ENCODE assay signal across 11 cellular contexts in genomic region chrX:13472975-13473665, GRCh38.
DNase-seq lines count a peak whose midpoint lies in the region; ATAC-seq, FAIRE-seq and TF ChIP-seq lines count a peak whose summit lies in the region.
"Had no signal": no experiment of that assay in that cellular context is flagged by ENCODE, and none has a peak within 500 bp of the region (broad histone marks: within the 10 kb centered on the region; RNA-seq: fewer than 3 reads in every experiment).

No MANE protein-coding gene starts in this region.

- WGBS in HepG2 (ENCODE audit: low lambda C conversion rate): 45% methylated on average over 9 of the region's 9 CpGs

- peak; percentile 27; the same call in 1 of the 2 replicates for TF ChIP-seq CTCF in A673 (conservative IDR thresholded peaks at IDR 0.05; ENCODE audit: low read depth, low read length)
- TF ChIP-seq CTCF in ascending aorta (IDR thresholded peaks at IDR 0.05): no peak
- TF ChIP-seq CTCF in HepG2 (CRISPR knock-in tag; IDR thresholded peaks at IDR 0.05): no peak

- H3K36me3 ChIP-seq in A673 (ENCODE audit: insufficient read depth, low read length, poor library complexity, severe bottlenecking) (no peaks in the 10 kb centered on the region), ascending aorta (no peaks in the 10 kb centered on the region), muscle layer of duodenum (ENCODE audit: control insufficient read depth in 1 of 2, insufficient read depth in 2 of 2, low read length in 2 of 2) (no peaks in the 10 kb centered on the region), H7 (replicated peaks; ENCODE audit: control insufficient read depth, insufficient read depth, low read length) (no peaks in the 10 kb centered on the region), HepG2 (replicated peaks in 1 of 2; ENCODE audit: control insufficient read depth in 1 of 2, insufficient read depth in 2 of 2, low read length in 2 of 2) (no peaks in the 10 kb centered on the region)

- TF ChIP-seq POLR2A in HepG2 (IDR thresholded peaks at IDR 0.05; ENCODE audit: insufficient read depth in 1 of 2, low read depth in 2 of 2, low read length in 2 of 2): no peak

- no peak overlapping the region for H3K4me3 ChIP-seq in A673 (ENCODE audit: low read depth, low read length, poor library complexity, severe bottlenecking)
- H3K4me3 ChIP-seq in ascending aorta: peak overlapping the region in 1 of 2 donors; percentile 14
- H3K4me3 ChIP-seq in muscle layer of duodenum (ENCODE audit: low read depth in 1 of 2, low read length in 2 of 2): no peak overlapping the region
- H3K4me3 ChIP-seq in H7 (ENCODE audit: insufficient read depth, low read depth, low read length): no peak overlapping the region
- no peak overlapping the region for H3K4me3 ChIP-seq in HepG2 (replicated peaks in 1 of 3; ENCODE audit: insufficient read depth in 1 of 3, low read depth in 2 of 3, low read length in 3 of 3)

- POLR2A ChIA-PET in A673 (lab: Charles Lee; ENCODE audit: low non-redundant PET): no interaction called here
- POLR2A ChIA-PET in HepG2 (lab: Yijun Ruan, JAX): no interaction called here

- H3K9me3 ChIP-seq in A673 (ENCODE audit: low read depth, low read length, poor library complexity, severe bottlenecking) (no peaks in the 10 kb centered on the region), ascending aorta (no peaks in the 10 kb centered on the region), muscle layer of duodenum (ENCODE audit: control insufficient read depth in 1 of 2, low read length in 2 of 2) (no peaks in the 10 kb centered on the region), HepG2 (ENCODE audit: low read length) (no peaks in the 10 kb centered on the region)

- H4K20me1 ChIP-seq in HepG2 (ENCODE audit: insufficient read depth, low read length): no peaks in the 10 kb centered on the region

- no peaks in the 10 kb centered on the region for H3K4me1 ChIP-seq in A673 (ENCODE audit: insufficient read depth, low read length, poor library complexity, severe bottlenecking)
- H3K4me1 ChIP-seq in ascending aorta: no peaks in the 10 kb centered on the region
- peaks cover 0 to 6% of the 10 kb centered on the region in 2 donors for H3K4me1 ChIP-seq in muscle layer of duodenum (ENCODE audit: control insufficient read depth in 1 of 2, insufficient read depth in 2 of 2, low read length in 2 of 2)
- no peaks in the 10 kb centered on the region for H3K4me1 ChIP-seq in HepG2 (ENCODE audit: insufficient read depth, low read length)
- H3K4me1 ChIP-seq: foreskin keratinocyte had no signal

- TF ChIP-seq EP300 in HepG2 (IDR thresholded peaks at IDR 0.05; ENCODE audit: low read depth in 2 of 2, low read length in 2 of 2) (no peak), HepG2 (CRISPR knock-in tag; IDR thresholded peaks at IDR 0.05; ENCODE audit: borderline replicate concordance) (no peak)

- FAIRE-seq in HepG2 (lab: Jason Lieb, UNC): no peak
- FAIRE-seq: H1 had no signal

- no peak for TF ChIP-seq RAD21 in HepG2 (CRISPR knock-in tag; IDR thresholded peaks at IDR 0.05)

- H3K27ac ChIP-seq in A673 (ENCODE audit: low read depth, low read length, poor library complexity, severe bottlenecking): no peak overlapping the region
- peak overlapping the region; percentile 49 to 71 for H3K27ac ChIP-seq in ascending aorta
- H3K27ac ChIP-seq in muscle layer of duodenum (ENCODE audit: low read length): peak overlapping the region; percentile 72
- no peak overlapping the region for H3K27ac ChIP-seq in HepG2 (ENCODE audit: extremely low read length, insufficient read depth, low read length)
- H3K27ac ChIP-seq: foreskin keratinocyte had no signal

- H3K79me2 ChIP-seq in HepG2 (ENCODE audit: insufficient read depth, low read length): no peaks in the 10 kb centered on the region

- no peaks in the 10 kb centered on the region for H3K27me3 ChIP-seq in A673 (replicated peaks; ENCODE audit: insufficient read depth, low read depth, low read length, poor library complexity)
- no peaks in the 10 kb centered on the region for H3K27me3 ChIP-seq in ascending aorta
- H3K27me3 ChIP-seq in muscle layer of duodenum (ENCODE audit: low read depth, low read length): no peaks in the 10 kb centered on the region
- no peaks in the 10 kb centered on the region for H3K27me3 ChIP-seq in H7 (ENCODE audit: control insufficient read depth, insufficient read depth, low read length)
- H3K27me3 ChIP-seq in HepG2 (ENCODE audit: control insufficient read depth in 1 of 2, insufficient read depth in 2 of 2, low read length in 2 of 2): no peaks in the 10 kb centered on the region
- H3K27me3 ChIP-seq: foreskin keratinocyte had no signal

- BruUV-seq in A673 (replicated peaks; lab: Mats Ljungman, UMichigan) (no TSS peak), HepG2 (replicated peaks; lab: Mats Ljungman, UMichigan) (no TSS peak)

- in situ Hi-C loops in HepG2 (cut with HindIII; ENCODE audit: extremely low pct_ligation_motif_present, low pct_unique_long_range_greater_than_20kb): no loop called here

- H3K4me2 ChIP-seq in HepG2 (ENCODE audit: low read depth, low read length): no peak overlapping the region

- intact Hi-C loops in A673 (cut with micrococcal nuclease; ENCODE audit: unreplicated experiment): no loop called here
- intact Hi-C loops in ascending aorta (cut with DNase I): no loop called here
- intact Hi-C loops in HepG2 (cut with micrococcal nuclease; ENCODE audit: unreplicated experiment): no loop called here

- no peak overlapping the region for H2AFZ ChIP-seq in HepG2 (ENCODE audit: low read length)

- no peak overlapping the region for H3K9ac ChIP-seq in HepG2 (ENCODE audit: insufficient read depth, low read depth, low read length)

- peak; percentile 14 for ATAC-seq in GM19438 (IDR thresholded peaks at IDR 0.05; ENCODE audit: low read depth, unreplicated experiment)
- ATAC-seq in HepG2: no peak
- ATAC-seq: foreskin keratinocyte had no signal

- CTCF ChIA-PET in A673 (lab: Charles Lee) (interaction anchor here (0.6 kb wide), 1 partner anchor 526 kb away, joined by 4 read pairs; no protein-coding TSS in a partner anchor), HepG2 (lab: Yijun Ruan, JAX; ENCODE audit: low intra/inter-chr PET ratio, low total read pairs) (no interaction called here)

- DNase-seq in A673 (ENCODE audit: low spot score) (no peak), ascending aorta (ENCODE audit: low spot score in 2 of 2) (no peak), GDM1 (lab: John Stamatoyannopoulos, UW) (no peak), H7 (no peak), HepG2 (ENCODE audit: low spot score) (no peak), NCI-H2081 treated with DMSO at 0.1 percent for 48 hours (lab: John Stamatoyannopoulos, UW) (no peak)
- DNase-seq: foreskin keratinocyte, NCI-H1092 treated with DMSO at 0.1 percent for 48 hours had no signal

TF ChIP-seq in HepG2, 621 proteins besides CTCF, POLR2A, EP300 and RAD21:
- TF ChIP-seq PAX8 (CRISPR knock-in tag; IDR thresholded peaks at IDR 0.05; ENCODE audit: borderline replicate concordance) (no peak), ZNF672 (CRISPR knock-in tag; IDR thresholded peaks at IDR 0.05) (no peak), ZFP36L1 (CRISPR knock-in tag; IDR thresholded peaks at IDR 0.05) (no peak), IRF9 (CRISPR knock-in tag; IDR thresholded peaks at IDR 0.05; ENCODE audit: borderline replicate concordance) (no peak), PRMT3 (CRISPR knock-in tag; IDR thresholded peaks at IDR 0.05; ENCODE audit: borderline replicate concordance, low read depth) (no peak), ZNF670 (CRISPR knock-in tag; IDR thresholded peaks at IDR 0.05; ENCODE audit: borderline replicate concordance) (no peak), NFIB (CRISPR knock-in tag; IDR thresholded peaks at IDR 0.05; ENCODE audit: borderline replicate concordance) (no peak), HHEX (CRISPR knock-in tag; IDR thresholded peaks at IDR 0.05) (no peak), PHF20 (CRISPR knock-in tag; IDR thresholded peaks at IDR 0.05) (no peak), HOXA5 (CRISPR knock-in tag; IDR thresholded peaks at IDR 0.05) (no peak), ELF3 (CRISPR knock-in tag; IDR thresholded peaks at IDR 0.05) (no peak), MTF1 (CRISPR knock-in tag; IDR thresholded peaks at IDR 0.05) (no peak), MAFG (CRISPR knock-in tag; IDR thresholded peaks at IDR 0.05) (no peak), ZNF205 (CRISPR knock-in tag; IDR thresholded peaks at IDR 0.05) (no peak), ZNF724P (CRISPR knock-in tag; IDR thresholded peaks at IDR 0.05; ENCODE audit: borderline replicate concordance) (no peak)
- TF ChIP-seq, protein P1, sequence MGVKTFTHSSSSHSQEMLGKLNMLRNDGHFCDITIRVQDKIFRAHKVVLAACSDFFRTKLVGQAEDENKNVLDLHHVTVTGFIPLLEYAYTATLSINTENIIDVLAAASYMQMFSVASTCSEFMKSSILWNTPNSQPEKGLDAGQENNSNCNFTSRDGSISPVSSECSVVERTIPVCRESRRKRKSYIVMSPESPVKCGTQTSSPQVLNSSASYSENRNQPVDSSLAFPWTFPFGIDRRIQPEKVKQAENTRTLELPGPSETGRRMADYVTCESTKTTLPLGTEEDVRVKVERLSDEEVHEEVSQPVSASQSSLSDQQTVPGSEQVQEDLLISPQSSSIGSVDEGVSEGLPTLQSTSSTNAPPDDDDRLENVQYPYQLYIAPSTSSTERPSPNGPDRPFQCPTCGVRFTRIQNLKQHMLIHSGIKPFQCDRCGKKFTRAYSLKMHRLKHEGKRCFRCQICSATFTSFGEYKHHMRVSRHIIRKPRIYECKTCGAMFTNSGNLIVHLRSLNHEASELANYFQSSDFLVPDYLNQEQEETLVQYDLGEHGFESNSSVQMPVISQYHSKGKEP (CRISPR knock-in tag; IDR thresholded peaks at IDR 0.05): no peak

Comparison
In these comparisons a context has a peak if more than half of its experiments do, and no peak if none do; other contexts are left out.
1. H3K27ac ChIP-seq: peak in ascending aorta (2 of 2) and muscle layer of duodenum (single experiment); none in A673 (single experiment) and HepG2 (single experiment).